Comparison of ENCODE assay signal across 17 cellular contexts in the genomic region with DNA sequence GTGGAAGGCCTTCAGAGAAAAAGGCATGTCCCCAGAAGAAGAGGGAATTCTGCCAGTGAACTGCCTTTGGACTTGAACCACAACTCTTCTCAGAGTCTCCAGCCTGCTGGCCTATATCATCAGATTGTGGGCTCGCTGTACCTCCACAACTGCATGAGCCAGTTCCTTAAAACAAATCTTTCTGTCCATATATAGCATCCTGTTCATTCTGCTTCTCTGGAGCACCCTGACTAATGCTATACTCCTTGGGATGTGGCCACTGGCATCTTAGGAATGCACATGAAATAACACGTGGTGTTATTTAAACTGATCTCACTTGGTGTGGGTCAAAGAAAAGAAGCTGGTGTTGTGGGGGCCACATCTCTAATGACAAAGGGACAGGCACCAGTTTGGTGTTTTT. TPM values are rescaled to one million over a fixed set of nuclear protein-coding genes. Genes with fewer than 3 reads are reported as not detected.
DNase-seq lines count a peak whose midpoint lies in the region; ATAC-seq and TF ChIP-seq lines count a peak whose summit lies in the region.
"Had no signal": no experiment of that assay in that cellular context is flagged by ENCODE, and none has a peak within 500 bp of the region (broad histone marks: within the 10 kb centered on the region; RNA-seq: fewer than 3 reads in every experiment).

No MANE protein-coding gene starts in this region.

- no peak overlapping the region for H3K9ac ChIP-seq in PC-3 (ENCODE audit: low read length)
- no peak overlapping the region for H3K9ac ChIP-seq in mesendoderm (ENCODE audit: low read length)

- H3K56ac ChIP-seq in mesendoderm (ENCODE audit: low read length): no peak overlapping the region

- H3K18ac ChIP-seq in mesendoderm (ENCODE audit: low read length): no peak overlapping the region

- intact Hi-C loops in PC-3 (cut with micrococcal nuclease): loop anchor here (1.0 to 5.0 kb wide), 3 partner anchors 66 to 584 kb away; a partner anchor contains a TSS
- intact Hi-C loops in body of pancreas (cut with DNase I): no loop called here

- TF ChIP-seq POLR2A in body of pancreas (IDR thresholded peaks at IDR 0.05): no peak

- DNase-seq in COLO829 (ENCODE audit: low spot score) (peak; percentile 30), PC-3 (peak; percentile 93), choroid plexus epithelial cell (ENCODE audit: low read depth) (peak; percentile 89), mesendoderm (peak; percentile 57), body of pancreas (no peak), NCI-H526 (lab: John Stamatoyannopoulos, UW) (no peak)
- no peak for DNase-seq in activated CD4-positive, alpha-beta T cell treated with anti-CD3 and anti-CD28 coated beads for 4 hours
- DNase-seq: activated CD8-positive, alpha-beta memory T cell treated with anti-CD3 and anti-CD28 coated beads for 24 hours; activated naive CD8-positive, alpha-beta T cell treated with anti-CD3 and anti-CD28 coated beads for 36 hours; CD4-positive, alpha-beta T cell; left colon; MV-4-11; NCI-H524 treated with DMSO at 0.1 percent for 48 hours; nucleus accumbens; stimulated activated CD4-positive, alpha-beta T cell treated with anti-CD3 and anti-CD28 coated beads, Interleukin-4, amount 100 ng/mL, for 4 hours; substantia nigra had no signal

- H2AFZ ChIP-seq in PC-3 (ENCODE audit: low read length): no peak overlapping the region

- H3K79me2 ChIP-seq in PC-3 (ENCODE audit: low read length) (no peaks in the 10 kb centered on the region), mesendoderm (ENCODE audit: control insufficient read depth, insufficient read depth, low read length) (no peaks in the 10 kb centered on the region)

- no peak overlapping the region for H3K4ac ChIP-seq in mesendoderm (ENCODE audit: low read depth, low read length)

- H3K36me3 ChIP-seq in PC-3 (ENCODE audit: low read depth, low read length) (no peaks in the 10 kb centered on the region), mesendoderm (ENCODE audit: control insufficient read depth, insufficient read depth, low read length) (no peaks in the 10 kb centered on the region), body of pancreas (replicated peaks in 1 of 2; ENCODE audit: insufficient read depth in 1 of 2, low read depth in 2 of 2) (no peaks in the 10 kb centered on the region)

- no peak overlapping the region for H2BK5ac ChIP-seq in mesendoderm (ENCODE audit: low read length)

- H3K4me2 ChIP-seq in PC-3 (ENCODE audit: low read length) (peak overlapping the region; percentile 16), mesendoderm (ENCODE audit: low read length) (no peak overlapping the region)

- H4K8ac ChIP-seq in mesendoderm (ENCODE audit: low read depth, low read length): no peak overlapping the region

- H3K9me3 ChIP-seq in PC-3 (ENCODE audit: low read length): no peaks in the 10 kb centered on the region
- H3K9me3 ChIP-seq in body of pancreas: no peaks in the 10 kb centered on the region

- ATAC-seq in PC-3 (peak; percentile 64), HG03097 (IDR thresholded peaks at IDR 0.05; ENCODE audit: low FRiP score, unreplicated experiment) (no peak), body of pancreas (no peak)
- ATAC-seq: left colon had no signal

- H3K27me3 ChIP-seq in PC-3 (ENCODE audit: low read length) (no peaks in the 10 kb centered on the region), mesendoderm (ENCODE audit: insufficient read depth, low read length, poor library complexity) (no peaks in the 10 kb centered on the region), body of pancreas (no peaks in the 10 kb centered on the region)

- WGBS in mesendoderm (ENCODE audit: extremely low coverage, insufficient coverage, low lambda C conversion rate): no CpG with 5 or more reads among the region's 2 CpGs
- WGBS in body of pancreas, 2 donors: 39 to 53% methylated on average over 2 of the region's 2 CpGs

- H3K27ac ChIP-seq in PC-3 (ENCODE audit: low read length) (peak overlapping the region; percentile 72), mesendoderm (ENCODE audit: low read depth, low read length) (no peak overlapping the region), body of pancreas (no peak overlapping the region)

- H3K9me2 ChIP-seq in PC-3 (replicated peaks; ENCODE audit: low read length): no peaks in the 10 kb centered on the region

- H3F3A ChIP-seq in PC-3 (ENCODE audit: low read length, unreplicated experiment): no peaks in the 10 kb centered on the region

- H3K4me1 ChIP-seq in PC-3 (ENCODE audit: insufficient read depth, low read length) (peaks cover 47% of the 10 kb centered on the region), mesendoderm (ENCODE audit: control insufficient read depth, low read depth, low read length) (peaks cover 5% of the 10 kb centered on the region), body of pancreas (peaks cover 7% of the 10 kb centered on the region)

- no peak overlapping the region for H2AK5ac ChIP-seq in mesendoderm (ENCODE audit: low read length)

- H3K23ac ChIP-seq in mesendoderm (ENCODE audit: low read length): no peak overlapping the region

- no peak overlapping the region for H3K4me3 ChIP-seq in PC-3 (ENCODE audit: low read length)
- H3K4me3 ChIP-seq in choroid plexus epithelial cell (ENCODE audit: low read depth, low read length): no peak overlapping the region
- H3K4me3 ChIP-seq in mesendoderm (ENCODE audit: low read length): no peak overlapping the region
- H3K4me3 ChIP-seq in body of pancreas: no peak overlapping the region

- CTCF ChIA-PET in PC-3 (lab: Charles Lee): no interaction called here

- no TSS peak for BruUV-seq in PC-3 (replicated peaks; lab: Mats Ljungman, UMichigan)

- POLR2A ChIA-PET in PC-3 (lab: Charles Lee; ENCODE audit: unreplicated experiment): no interaction called here

- H3K79me1 ChIP-seq in mesendoderm (ENCODE audit: low read length): no peaks in the 10 kb centered on the region

- H4K20me1 ChIP-seq in PC-3 (ENCODE audit: low read length): no peaks in the 10 kb centered on the region

- TF ChIP-seq CTCF in PC-3 (conservative IDR thresholded peaks at IDR 0.05; ENCODE audit: low read depth, low read length) (no peak), choroid plexus epithelial cell (conservative IDR thresholded peaks at IDR 0.05; ENCODE audit: low read depth, low read length) (no peak), body of pancreas (IDR thresholded peaks at IDR 0.05) (no peak)

- no peak overlapping the region for H4K5ac ChIP-seq in mesendoderm (ENCODE audit: low read length)

- no peak overlapping the region for H2BK120ac ChIP-seq in mesendoderm (ENCODE audit: low read depth, low read length)

- H2BK15ac ChIP-seq in mesendoderm (replicated peaks; ENCODE audit: low read depth): no peak overlapping the region

RNA-seq across cellular contexts. Expression of a gene that starts 58.3 kb away (rescaled TPM):
- total RNA-seq in PC-3 (2014; rRNA removed) (12.6 and 15.6 TPM in 2 replicates), body of pancreas (not detected)
- polyA plus RNA-seq in mesendoderm (2013, experiment 1 of 2): 0.13 TPM
- 0.13 TPM for polyA plus RNA-seq in mesendoderm (2013, experiment 2 of 2)
- total RNA-seq: activated naive CD8-positive, alpha-beta T cell treated with anti-CD3 and anti-CD28 coated beads for 36 hours; CD4-positive, alpha-beta T cell had no signal

Comparison
In these comparisons a context has a peak if more than half of its experiments do, and no peak if none do; other contexts are left out.
1. DNase-seq: peak in COLO829 (single experiment), PC-3 (single experiment), choroid plexus epithelial cell (single experiment) and mesendoderm (single experiment); none in body of pancreas (0 of 4), activated CD4-positive, alpha-beta T cell treated with anti-CD3 and anti-CD28 coated beads for 4 hours (0 of 2) and NCI-H526 (0 of 2).
2. RNA of a gene that starts 58.3 kb away (total RNA-seq): 12.6 to 15.6 TPM in PC-3; not detected in body of pancreas; every median in the first group is over 10 times any median in the second.